Comparison of ENCODE assay signal across 24 cellular contexts in the genomic region with DNA sequence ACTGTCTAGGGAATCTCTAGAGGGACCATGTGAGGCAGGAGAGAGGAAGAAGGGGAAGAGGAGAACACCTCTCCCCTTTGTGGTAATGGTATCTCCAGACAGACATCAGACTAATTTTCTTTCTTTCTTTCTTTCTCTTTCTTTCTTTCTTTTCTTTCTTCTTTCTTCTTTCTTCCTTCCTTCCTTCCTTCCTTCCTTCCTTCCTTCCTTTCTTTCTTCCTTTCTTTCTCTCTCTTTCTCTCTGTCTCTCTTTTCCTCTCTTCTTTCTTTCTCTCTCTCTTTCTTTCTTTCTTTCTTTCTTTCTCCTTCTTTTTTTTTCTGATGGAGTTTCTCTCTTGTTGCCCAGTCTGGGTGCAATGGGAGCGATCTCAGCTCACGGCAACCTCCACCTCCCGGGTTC.
"Had no signal": no experiment of that assay in that cellular context is flagged by ENCODE, and none has a peak within 500 bp of the region (broad histone marks: within the 10 kb centered on the region; RNA-seq: fewer than 3 reads in every experiment).

No MANE protein-coding gene starts in this region.

- H3K9me3 Mint-ChIP-seq: dendritic cell treated with granulocyte-macrophage colony-stimulating factor and Interleukin-4, amounts not matched to agents 40 ng/mL and 50 ng/mL, for 4 days; effector memory CD8-positive, alpha-beta T cell; endodermal cell; mesothelial cell of epicardium had no signal

- H3K4me3 ChIP-seq: colonic mucosa, esophagus squamous epithelium, gastrocnemius medialis, heart right ventricle, left lung, lower lobe of right lung, mucosa of descending colon had no signal

- H3K36me3 ChIP-seq: colonic mucosa, esophagus squamous epithelium, gastrocnemius medialis, heart right ventricle, left lung, lower lobe of right lung had no signal

- H3K27ac ChIP-seq: colonic mucosa, epithelial cell of prostate, esophagus squamous epithelium, gastrocnemius medialis, heart right ventricle, left lung, lower lobe of right lung had no signal

- H3K9me3 ChIP-seq: colonic mucosa, esophagus squamous epithelium, gastrocnemius medialis, heart right ventricle, left lung, lower lobe of right lung, mucosa of descending colon had no signal

- H3K27ac Mint-ChIP-seq: dendritic cell treated with granulocyte-macrophage colony-stimulating factor and Interleukin-4, amounts not matched to agents 40 ng/mL and 50 ng/mL, for 4 days; effector memory CD8-positive, alpha-beta T cell; endodermal cell; mesothelial cell of epicardium had no signal

- H3K4me1 ChIP-seq: colonic mucosa, gastrocnemius medialis, heart right ventricle, left lung had no signal

- H3K4me1 Mint-ChIP-seq: mesothelial cell of epicardium had no signal

- ATAC-seq: effector memory CD8-positive, alpha-beta T cell; esophagus mucosa; gastrocnemius medialis; heart right ventricle; left cardiac atrium; left lung; left ventricle myocardium superior; lower lobe of right lung; mucosa of descending colon had no signal

- DNase-seq: colonic mucosa; cortex of kidney; effector CD8-positive, alpha-beta T cell; effector memory CD8-positive, alpha-beta T cell; endodermal cell; erythroblast; esophagus squamous epithelium; foreskin fibroblast; foreskin melanocyte; gastrocnemius medialis; glutamatergic neuron; head of caudate nucleus; heart right ventricle; hippocampal formation; left cardiac atrium; left lung; left ventricle myocardium superior; lower lobe of right lung; mesenchymal stem cell; mucosa of descending colon had no signal

- H3K4me3 Mint-ChIP-seq: dendritic cell treated with granulocyte-macrophage colony-stimulating factor and Interleukin-4, amounts not matched to agents 40 ng/mL and 50 ng/mL, for 4 days; effector memory CD8-positive, alpha-beta T cell; endodermal cell; mesothelial cell of epicardium had no signal

- H3K36me3 Mint-ChIP-seq: mesothelial cell of epicardium had no signal
